Comparison of ENCODE assay signal across 7 cellular contexts in the genomic region with DNA sequence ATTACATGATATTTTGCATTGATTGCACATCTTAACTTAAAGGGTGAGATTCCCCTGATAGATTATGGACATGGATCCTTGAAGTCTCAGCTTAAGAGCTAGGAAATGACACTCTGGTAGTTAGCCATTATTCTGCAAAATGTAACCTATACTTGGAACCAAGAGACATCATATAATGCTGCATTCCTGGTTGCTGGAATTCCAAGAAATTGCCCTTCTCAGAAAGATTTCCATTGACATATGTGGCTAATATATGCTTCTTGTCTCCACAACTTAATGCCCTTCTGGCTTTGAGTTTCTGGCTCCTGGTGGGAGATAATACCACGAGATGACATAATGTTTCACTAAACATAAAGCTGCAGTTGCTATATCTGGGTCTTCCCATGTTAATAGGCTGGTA.
"Had no signal": no experiment of that assay in that cellular context is flagged by ENCODE, and none has a peak within 500 bp of the region (broad histone marks: within the 10 kb centered on the region; RNA-seq: fewer than 3 reads in every experiment).

No MANE protein-coding gene starts in this region.

- H3K4me3 ChIP-seq: GM23338, HAP-1 had no signal

- H3K36me3 ChIP-seq: HAP-1 had no signal

- H3K9me3 ChIP-seq: HAP-1 had no signal

- H3K4me2 ChIP-seq: GM23338 had no signal

- H2AFZ ChIP-seq: GM23338 had no signal

- H3K4me1 ChIP-seq: HAP-1 had no signal

- DNase-seq: GOT3, H7, H9, HCEC 1CT, HFFc6 had no signal
